In genomic region chr12:30806989-30807694, GRCh38 we compare ENCODE assay signal across 8 cellular contexts. TPM values are rescaled to one million over a fixed set of nuclear protein-coding genes. Genes with fewer than 3 reads are reported as not detected.
A peak's percentile ranks its signal among the peaks of the same experiment; 100 is the strongest.
DNase-seq lines count a peak whose midpoint lies in the region; ATAC-seq and TF ChIP-seq lines count a peak whose summit lies in the region.

No MANE protein-coding gene starts in this region.

- H3K27me3 ChIP-seq in AG04450 (ENCODE audit: control insufficient read depth, insufficient read depth, low read length) (no peaks in the 10 kb centered on the region), cardiac muscle cell (no peaks in the 10 kb centered on the region)

- no peak overlapping the region for H3K27ac ChIP-seq in AG04450 (ENCODE audit: low read depth, low read length)
- no peak overlapping the region for H3K27ac ChIP-seq in cardiac muscle cell

- no peaks in the 10 kb centered on the region for H3K9me3 ChIP-seq in AG04450 (ENCODE audit: control insufficient read depth, insufficient read depth, low read length)
- no peaks in the 10 kb centered on the region for H3K9me3 ChIP-seq in cardiac muscle cell (ENCODE audit: low read depth)

- H3K4me1 ChIP-seq in cardiac muscle cell (ENCODE audit: low read depth), result no peaks in the 10 kb centered on the region

- CTCF ChIA-PET in AG04450 (lab: Charles Lee), result interaction anchor here (0.7 to 3.7 kb wide), 44 partner anchors 9 to 1735 kb away, joined by 3 to 30 read pairs (median 4); partner anchors contain the start of gene IPO8

- TF ChIP-seq CTCF in AG04450 (IDR thresholded peaks at IDR 0.05; ENCODE audit: low read depth, low read length) (peak; percentile 80), GM10266 (IDR thresholded peaks at IDR 0.05; ENCODE audit: control insufficient read depth, insufficient read depth, low read depth, missing control alignments) (peak; percentile 86), cardiac muscle cell (IDR thresholded peaks at IDR 0.05; ENCODE audit: low read depth, low read length) (peak; percentile 73)

- no peaks in the 10 kb centered on the region for H3K4me1 Mint-ChIP-seq in activated T-cell treated with anti-CD3 and anti-CD28 coated beads, Interleukin-2, amount 50 U/mL, for 4 hours (ENCODE audit: low read depth)

- POLR2A ChIA-PET in AG04450 (lab: Yijun Ruan, JAX), result no interaction called here

- peaks cover 19% of the 10 kb centered on the region for H3K27me3 Mint-ChIP-seq in activated T-cell treated with anti-CD3 and anti-CD28 coated beads, Interleukin-2, amount 50 U/mL, for 4 hours (ENCODE audit: low read depth)

- ATAC-seq in HG03354 (IDR thresholded peaks at IDR 0.05; ENCODE audit: poor library complexity, severe bottlenecking, unreplicated experiment), result peak; percentile 75
- ATAC-seq in activated T-cell treated with anti-CD3 and anti-CD28 coated beads, Interleukin-2, amount 50 U/mL, for 4 hours, result peak; percentile 46 to 65

- H3K36me3 ChIP-seq in cardiac muscle cell, result no peaks in the 10 kb centered on the region

- no peak for DNase-seq in AG04450 (ENCODE audit: low read depth, low spot score)
- DNase-seq in GM10266 (ENCODE audit: extremely low spot score), result no peak
- DNase-seq in NCI-H510A (lab: John Stamatoyannopoulos, UW), result peak; percentile 7
- DNase-seq in activated T-cell treated with anti-CD3 and anti-CD28 coated beads, Interleukin-2, amount 50 U/mL, for 4 hours, result no peak
- DNase-seq in cardiac muscle cell (ENCODE audit: low read depth in 1 of 2, low spot score in 1 of 2), result peak; percentile 76 to 90
- peak; percentile 45 for DNase-seq in putamen (ENCODE audit: low spot score)
- no peak for DNase-seq in stimulated activated CD4-positive, alpha-beta T cell treated with anti-CD3 and anti-CD28 coated beads, Interleukin-4, amount 100 ng/mL, for 4 hours

- no peaks in the 10 kb centered on the region for H3K36me3 Mint-ChIP-seq in activated T-cell treated with anti-CD3 and anti-CD28 coated beads, Interleukin-2, amount 50 U/mL, for 4 hours (ENCODE audit: insufficient read depth)

- H3K4me3 ChIP-seq in AG04450 (ENCODE audit: low read depth, low read length), result no peak overlapping the region
- no peak overlapping the region for H3K4me3 ChIP-seq in cardiac muscle cell

- H3K4me3 Mint-ChIP-seq in activated T-cell treated with anti-CD3 and anti-CD28 coated beads, Interleukin-2, amount 50 U/mL, for 4 hours, result no peak overlapping the region

- peaks cover 4% of the 10 kb centered on the region for H3K9me3 Mint-ChIP-seq in activated T-cell treated with anti-CD3 and anti-CD28 coated beads, Interleukin-2, amount 50 U/mL, for 4 hours

RNA-seq across cellular contexts. Expression of gene CAPRIN2, which starts 52.4 kb away (rescaled TPM):
- 13.7 and 15.6 TPM in 2 replicates for polyA plus RNA-seq in AG04450 (2011; rRNA removed)
- 10.2 and 16.6 TPM in 2 replicates for polyA minus RNA-seq in AG04450 (2011; rRNA and poly(A)+ RNA removed)
- 1 to 10 TPM; 5.0 to 5.5 (median 5.3) TPM for total RNA-seq in activated T-cell treated with anti-CD3 and anti-CD28 coated beads, Interleukin-2, amount 50 U/mL, for 4 hours
- total RNA-seq in cardiac muscle cell, result 30.6 and 38.4 TPM in 2 replicates
- 26.0 and 34.3 TPM in 2 replicates for polyA plus RNA-seq in cardiac muscle cell

Comparison
In these comparisons a context has a peak if more than half of its experiments do, and no peak if none do; other contexts are left out.
1. DNase-seq: peak in NCI-H510A (single experiment), cardiac muscle cell (2 of 2) and putamen (single experiment); none in AG04450 (single experiment), GM10266 (single experiment), activated T-cell treated with anti-CD3 and anti-CD28 coated beads, Interleukin-2, amount 50 U/mL, for 4 hours (single experiment) and stimulated activated CD4-positive, alpha-beta T cell treated with anti-CD3 and anti-CD28 coated beads, Interleukin-4, amount 100 ng/mL, for 4 hours (0 of 2).
2. Peak in every context shown above with its lines, with median percentiles within 50 percentile points of each other: CTCF ChIP-seq.